17 cellular contexts compared by ENCODE assay signal in the genomic region with DNA sequence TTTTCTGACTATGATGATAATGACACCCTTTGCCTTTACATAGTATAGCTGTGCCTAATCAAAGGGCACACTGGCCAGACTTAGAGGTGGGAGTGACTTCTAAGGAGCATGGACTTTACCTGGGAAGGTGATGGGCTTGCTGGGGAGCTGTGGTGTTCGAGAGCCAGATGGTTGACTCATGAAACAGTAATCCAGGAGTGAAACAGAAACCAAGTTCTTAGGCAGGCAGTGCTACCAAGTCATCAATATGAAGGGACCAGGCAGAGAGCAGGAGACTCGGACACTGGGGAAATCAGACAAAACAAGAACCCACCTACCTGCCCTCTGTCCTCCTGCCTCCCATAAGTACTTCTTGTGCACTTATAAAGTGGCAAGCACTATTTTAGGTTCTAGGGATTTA.
DNase-seq lines count a peak whose midpoint lies in the region; ATAC-seq, FAIRE-seq and TF ChIP-seq lines count a peak whose summit lies in the region.
"Had no signal": no experiment of that assay in that cellular context is flagged by ENCODE, and none has a peak within 500 bp of the region (broad histone marks: within the 10 kb centered on the region; RNA-seq: fewer than 3 reads in every experiment).

No MANE protein-coding gene starts in this region.

- H2AFZ ChIP-seq in mammary epithelial cell (ENCODE audit: low read depth, low read length) (no peak overlapping the region), MM.1S (ENCODE audit: low read length) (no peak overlapping the region)

- in situ Hi-C loops in mammary epithelial cell (cut with MboI; ENCODE audit: low sequenced_read_pairs in 2 of 2), result no loop called here

- H3K27me3 ChIP-seq in mammary epithelial cell (ENCODE audit: insufficient read depth, low read length) (no peaks in the 10 kb centered on the region), breast epithelium (no peaks in the 10 kb centered on the region), MM.1S (replicated peaks; ENCODE audit: insufficient read depth, low read length) (no peaks in the 10 kb centered on the region), bronchial epithelial cell (ENCODE audit: control insufficient read depth, insufficient read depth, low read length) (no peaks in the 10 kb centered on the region)
- H3K27me3 ChIP-seq: BLaER1 had no signal

- H3K4me3 ChIP-seq in mammary epithelial cell (replicated peaks in 1 of 3; ENCODE audit: insufficient read depth in 1 of 3, low read depth in 2 of 3, low read length in 3 of 3), result no peak overlapping the region
- H3K4me3 ChIP-seq in breast epithelium, result no peak overlapping the region
- H3K4me3 ChIP-seq in MM.1S (ENCODE audit: low read length), result no peak overlapping the region
- H3K4me3 ChIP-seq in bronchial epithelial cell (ENCODE audit: low read depth, low read length), result no peak overlapping the region
- H3K4me3 ChIP-seq: BLaER1, HAP-1 had no signal

- no TSS peak for BruUV-seq in mammary epithelial cell (replicated peaks; lab: Mats Ljungman, UMichigan)

- no peak for TF ChIP-seq POLR2A in breast epithelium (IDR thresholded peaks at IDR 0.05)

- no peaks in the 10 kb centered on the region for H3K9me2 ChIP-seq in MM.1S (replicated peaks; ENCODE audit: insufficient read depth, low read length)

- H3K4me1 ChIP-seq in mammary epithelial cell (ENCODE audit: insufficient read depth, low read length) (no peaks in the 10 kb centered on the region), breast epithelium (no peaks in the 10 kb centered on the region), MM.1S (ENCODE audit: low read length) (no peaks in the 10 kb centered on the region)
- H3K4me1 ChIP-seq: BLaER1, Caco-2, HAP-1 had no signal

- no peaks in the 10 kb centered on the region for H3K79me2 ChIP-seq in mammary epithelial cell (ENCODE audit: insufficient read depth, low read length)
- H3K79me2 ChIP-seq in MM.1S (ENCODE audit: low read length), result no peaks in the 10 kb centered on the region

- no peak for TF ChIP-seq CTCF in mammary epithelial cell (conservative IDR thresholded peaks at IDR 0.05 in 1 of 2, IDR thresholded peaks at IDR 0.05 in 1 of 2; ENCODE audit: extremely low read depth in 1 of 2, insufficient read depth in 1 of 2, low read depth in 1 of 2, low read length in 2 of 2)
- no peak for TF ChIP-seq CTCF in breast epithelium (IDR thresholded peaks at IDR 0.05)
- no peak for TF ChIP-seq CTCF in MM.1S (IDR thresholded peaks at IDR 0.05; ENCODE audit: low read length)
- no peak for TF ChIP-seq CTCF in bronchial epithelial cell (IDR thresholded peaks at IDR 0.05; ENCODE audit: insufficient read depth, low read length, severe bottlenecking)

- H3K27ac ChIP-seq in mammary epithelial cell (ENCODE audit: insufficient read depth, low read depth, low read length), result no peak overlapping the region
- H3K27ac ChIP-seq in breast epithelium, result no peak overlapping the region
- no peak overlapping the region for H3K27ac ChIP-seq in MM.1S (ENCODE audit: low read length)
- H3K27ac ChIP-seq: 22Rv1, BLaER1 had no signal

- FAIRE-seq in bronchial epithelial cell (lab: Jason Lieb, UNC), result no peak
- peak; percentile 84 for FAIRE-seq in urothelium cell line (lab: Jason Lieb, UNC)

- DNase-seq in mammary epithelial cell (peak; percentile 11), breast epithelium (ENCODE audit: low spot score in 2 of 2) (no peak), MM.1S (peak; percentile 41), bronchial epithelial cell (ENCODE audit: low read depth) (peak; percentile 21), urothelium cell line (ENCODE audit: low spot score) (no peak), NCI-H2196 (lab: John Stamatoyannopoulos, UW; ENCODE audit: unreplicated experiment) (no peak), posterior vena cava (ENCODE audit: low spot score) (no peak)
- DNase-seq: AML-193; Caco-2; CD8-positive, alpha-beta memory T cell; DND-41; GDM1; GOT3 had no signal

- H3K9ac ChIP-seq in mammary epithelial cell (ENCODE audit: insufficient read depth, low read length) (no peak overlapping the region), MM.1S (ENCODE audit: low read length) (no peak overlapping the region)
- H3K9ac ChIP-seq: BLaER1 had no signal

- H3K9me3 ChIP-seq in mammary epithelial cell (replicated peaks; ENCODE audit: insufficient read depth, low read length) (no peaks in the 10 kb centered on the region), breast epithelium (peaks cover 0 to 6% of the 10 kb centered on the region in 2 donors), MM.1S (replicated peaks; ENCODE audit: insufficient read depth, low read length) (no peaks in the 10 kb centered on the region)
- H3K9me3 ChIP-seq: BLaER1, Caco-2 had no signal

- intact Hi-C loops in mammary epithelial cell (cut with micrococcal nuclease), result no loop called here
- intact Hi-C loops in breast epithelium (cut with DNase I; ENCODE audit: low total_unique reads), result no loop called here
- intact Hi-C loops in posterior vena cava (cut with DNase I), result no loop called here

- dilution Hi-C loops in mammary epithelial cell (cut with HindIII; ENCODE audit: low sequenced_read_pairs), result no loop called here

- 48% methylated on average over 2 of the region's 2 CpGs for WGBS in mammary epithelial cell (ENCODE audit: low coverage, missing lambda C conversion rate)

- H3K4me2 ChIP-seq in mammary epithelial cell (ENCODE audit: insufficient read depth, low read depth, low read length), result no peak overlapping the region
- H3K4me2 ChIP-seq in MM.1S (ENCODE audit: low read depth, low read length), result 0 out of 2 replicates have a peak overlapping the region, but pooled peaks have one; percentile 5
- H3K4me2 ChIP-seq: BLaER1 had no signal

- no peak for ATAC-seq in GM21717 (IDR thresholded peaks at IDR 0.05; ENCODE audit: unreplicated experiment)

- H4K20me1 ChIP-seq in mammary epithelial cell (ENCODE audit: insufficient read depth, low read length) (no peaks in the 10 kb centered on the region), MM.1S (ENCODE audit: insufficient read depth, low read length) (no peaks in the 10 kb centered on the region)
- H4K20me1 ChIP-seq: BLaER1 had no signal

- H3K36me3 ChIP-seq in mammary epithelial cell (ENCODE audit: insufficient read depth, low read length), result no peaks in the 10 kb centered on the region
- H3K36me3 ChIP-seq in breast epithelium, result no peaks in the 10 kb centered on the region
- H3K36me3 ChIP-seq in MM.1S (replicated peaks; ENCODE audit: insufficient read depth, low read length), result no peaks in the 10 kb centered on the region
- no peaks in the 10 kb centered on the region for H3K36me3 ChIP-seq in bronchial epithelial cell (ENCODE audit: control insufficient read depth, insufficient read depth, low read length)
- H3K36me3 ChIP-seq: BLaER1, HAP-1 had no signal

- CTCF ChIA-PET in mammary epithelial cell (lab: Charles Lee; ENCODE audit: low non-redundant PET), result no interaction called here

- no peaks in the 10 kb centered on the region for H3F3A ChIP-seq in MM.1S (ENCODE audit: insufficient read depth, low read length)

Comparison
In these comparisons a context has a peak if more than half of its experiments do, and no peak if none do; other contexts are left out.
1. DNase-seq: peak in mammary epithelial cell (single experiment), MM.1S (single experiment) and bronchial epithelial cell (single experiment); none in breast epithelium (0 of 2), urothelium cell line (single experiment), NCI-H2196 (single experiment) and posterior vena cava (single experiment).